In the genomic region with DNA sequence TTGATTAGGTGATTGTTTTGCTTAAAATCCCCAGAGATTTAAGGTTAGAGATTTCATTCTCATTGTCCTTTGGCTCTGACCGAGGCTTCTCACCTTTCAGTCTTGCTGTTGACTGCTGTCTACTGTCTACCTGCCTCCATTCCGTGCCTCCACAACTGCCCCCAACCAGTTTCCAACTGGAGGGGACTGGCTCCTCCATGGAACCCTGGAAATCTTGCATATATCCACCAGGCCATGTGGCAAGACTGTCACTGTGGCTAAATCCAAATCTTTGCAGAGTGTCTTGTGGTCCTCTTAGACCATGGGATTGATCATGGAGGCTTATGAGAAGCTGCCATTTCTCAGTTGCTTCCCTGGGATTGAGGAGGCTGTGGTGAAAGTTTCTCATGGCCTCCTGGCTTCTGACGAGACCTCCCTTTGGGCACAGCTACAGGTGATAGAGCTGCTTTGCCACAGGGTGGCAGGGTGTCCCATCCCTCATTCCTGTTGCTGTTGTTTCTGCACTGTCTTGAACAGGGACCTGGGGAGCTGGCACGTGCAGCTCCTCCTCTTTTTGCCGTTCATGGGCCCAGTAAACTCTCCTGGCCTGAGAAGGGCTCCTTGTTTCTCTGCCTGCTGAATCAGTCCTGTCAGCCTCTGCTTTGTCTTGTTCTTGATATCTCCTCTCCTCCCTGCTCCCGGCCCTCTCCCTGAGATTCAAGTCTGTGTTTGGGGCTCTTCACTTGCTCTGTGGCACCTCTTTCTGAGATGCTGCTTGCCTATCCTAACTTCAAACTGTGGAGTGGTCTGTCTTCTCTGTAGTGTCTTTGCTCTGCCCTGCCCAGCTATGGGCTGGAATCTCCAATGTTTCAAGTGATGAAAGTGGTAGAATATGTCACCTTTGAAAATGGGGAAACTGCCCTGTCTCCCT, we compare ENCODE assay signal across 1 cellular context.
TF ChIP-seq lines count a peak whose summit lies in the region.

No MANE protein-coding gene starts in this region.

TF ChIP-seq in liver, 16 proteins besides CTCF, POLR2A, EP300 and RAD21:
- TF ChIP-seq, protein P1, sequence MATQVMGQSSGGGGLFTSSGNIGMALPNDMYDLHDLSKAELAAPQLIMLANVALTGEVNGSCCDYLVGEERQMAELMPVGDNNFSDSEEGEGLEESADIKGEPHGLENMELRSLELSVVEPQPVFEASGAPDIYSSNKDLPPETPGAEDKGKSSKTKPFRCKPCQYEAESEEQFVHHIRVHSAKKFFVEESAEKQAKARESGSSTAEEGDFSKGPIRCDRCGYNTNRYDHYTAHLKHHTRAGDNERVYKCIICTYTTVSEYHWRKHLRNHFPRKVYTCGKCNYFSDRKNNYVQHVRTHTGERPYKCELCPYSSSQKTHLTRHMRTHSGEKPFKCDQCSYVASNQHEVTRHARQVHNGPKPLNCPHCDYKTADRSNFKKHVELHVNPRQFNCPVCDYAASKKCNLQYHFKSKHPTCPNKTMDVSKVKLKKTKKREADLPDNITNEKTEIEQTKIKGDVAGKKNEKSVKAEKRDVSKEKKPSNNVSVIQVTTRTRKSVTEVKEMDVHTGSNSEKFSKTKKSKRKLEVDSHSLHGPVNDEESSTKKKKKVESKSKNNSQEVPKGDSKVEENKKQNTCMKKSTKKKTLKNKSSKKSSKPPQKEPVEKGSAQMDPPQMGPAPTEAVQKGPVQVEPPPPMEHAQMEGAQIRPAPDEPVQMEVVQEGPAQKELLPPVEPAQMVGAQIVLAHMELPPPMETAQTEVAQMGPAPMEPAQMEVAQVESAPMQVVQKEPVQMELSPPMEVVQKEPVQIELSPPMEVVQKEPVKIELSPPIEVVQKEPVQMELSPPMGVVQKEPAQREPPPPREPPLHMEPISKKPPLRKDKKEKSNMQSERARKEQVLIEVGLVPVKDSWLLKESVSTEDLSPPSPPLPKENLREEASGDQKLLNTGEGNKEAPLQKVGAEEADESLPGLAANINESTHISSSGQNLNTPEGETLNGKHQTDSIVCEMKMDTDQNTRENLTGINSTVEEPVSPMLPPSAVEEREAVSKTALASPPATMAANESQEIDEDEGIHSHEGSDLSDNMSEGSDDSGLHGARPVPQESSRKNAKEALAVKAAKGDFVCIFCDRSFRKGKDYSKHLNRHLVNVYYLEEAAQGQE (IDR thresholded peaks at IDR 0.05): no peak
- TF ChIP-seq HNF4G (IDR thresholded peaks at IDR 0.05) (no peak), NR2F2 (IDR thresholded peaks at IDR 0.05) (no peak), JUND (IDR thresholded peaks at IDR 0.05) (no peak)
